ENCODE assay signal across 2 cellular contexts in the genomic region with DNA sequence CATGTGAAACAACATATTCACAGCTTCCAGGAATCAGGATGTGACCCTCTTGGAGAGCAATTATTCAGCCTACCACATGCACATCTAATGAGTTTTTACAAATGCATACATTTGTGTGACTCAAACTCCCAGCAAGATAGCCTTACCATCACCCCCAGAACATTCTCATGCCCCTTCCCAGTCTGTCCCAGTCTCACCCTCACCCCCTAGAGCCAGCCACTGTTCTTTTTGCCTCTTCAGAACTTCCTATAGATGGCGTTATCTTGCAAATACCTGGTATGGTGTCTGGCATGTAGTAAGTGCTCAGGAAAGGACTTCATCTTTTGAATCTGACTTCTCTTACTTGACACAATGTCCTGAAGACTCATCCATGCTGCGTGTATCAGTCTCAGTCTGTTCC.
TF ChIP-seq lines count a peak whose summit lies in the region.

No MANE protein-coding gene starts in this region.

TF ChIP-seq in HCT116, 20 proteins besides CTCF, POLR2A, EP300 and RAD21 (continued from another document):
- TF ChIP-seq, protein P1, sequence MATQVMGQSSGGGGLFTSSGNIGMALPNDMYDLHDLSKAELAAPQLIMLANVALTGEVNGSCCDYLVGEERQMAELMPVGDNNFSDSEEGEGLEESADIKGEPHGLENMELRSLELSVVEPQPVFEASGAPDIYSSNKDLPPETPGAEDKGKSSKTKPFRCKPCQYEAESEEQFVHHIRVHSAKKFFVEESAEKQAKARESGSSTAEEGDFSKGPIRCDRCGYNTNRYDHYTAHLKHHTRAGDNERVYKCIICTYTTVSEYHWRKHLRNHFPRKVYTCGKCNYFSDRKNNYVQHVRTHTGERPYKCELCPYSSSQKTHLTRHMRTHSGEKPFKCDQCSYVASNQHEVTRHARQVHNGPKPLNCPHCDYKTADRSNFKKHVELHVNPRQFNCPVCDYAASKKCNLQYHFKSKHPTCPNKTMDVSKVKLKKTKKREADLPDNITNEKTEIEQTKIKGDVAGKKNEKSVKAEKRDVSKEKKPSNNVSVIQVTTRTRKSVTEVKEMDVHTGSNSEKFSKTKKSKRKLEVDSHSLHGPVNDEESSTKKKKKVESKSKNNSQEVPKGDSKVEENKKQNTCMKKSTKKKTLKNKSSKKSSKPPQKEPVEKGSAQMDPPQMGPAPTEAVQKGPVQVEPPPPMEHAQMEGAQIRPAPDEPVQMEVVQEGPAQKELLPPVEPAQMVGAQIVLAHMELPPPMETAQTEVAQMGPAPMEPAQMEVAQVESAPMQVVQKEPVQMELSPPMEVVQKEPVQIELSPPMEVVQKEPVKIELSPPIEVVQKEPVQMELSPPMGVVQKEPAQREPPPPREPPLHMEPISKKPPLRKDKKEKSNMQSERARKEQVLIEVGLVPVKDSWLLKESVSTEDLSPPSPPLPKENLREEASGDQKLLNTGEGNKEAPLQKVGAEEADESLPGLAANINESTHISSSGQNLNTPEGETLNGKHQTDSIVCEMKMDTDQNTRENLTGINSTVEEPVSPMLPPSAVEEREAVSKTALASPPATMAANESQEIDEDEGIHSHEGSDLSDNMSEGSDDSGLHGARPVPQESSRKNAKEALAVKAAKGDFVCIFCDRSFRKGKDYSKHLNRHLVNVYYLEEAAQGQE (IDR thresholded peaks at IDR 0.05; ENCODE audit: low read depth) = no peak
- TF ChIP-seq EGR1 (IDR thresholded peaks at IDR 0.05; ENCODE audit: low read depth) = no peak
- no peak for TF ChIP-seq ZNF274 (IDR thresholded peaks at IDR 0.05; ENCODE audit: low read depth, low read length)
- no peak for TF ChIP-seq FOSL1 (IDR thresholded peaks at IDR 0.05; ENCODE audit: low read depth)
- TF ChIP-seq CBX3 (IDR thresholded peaks at IDR 0.05; ENCODE audit: low read depth) = no peak
- no peak for TF ChIP-seq ZFX (IDR thresholded peaks at IDR 0.05)
- TF ChIP-seq, protein P2, sequence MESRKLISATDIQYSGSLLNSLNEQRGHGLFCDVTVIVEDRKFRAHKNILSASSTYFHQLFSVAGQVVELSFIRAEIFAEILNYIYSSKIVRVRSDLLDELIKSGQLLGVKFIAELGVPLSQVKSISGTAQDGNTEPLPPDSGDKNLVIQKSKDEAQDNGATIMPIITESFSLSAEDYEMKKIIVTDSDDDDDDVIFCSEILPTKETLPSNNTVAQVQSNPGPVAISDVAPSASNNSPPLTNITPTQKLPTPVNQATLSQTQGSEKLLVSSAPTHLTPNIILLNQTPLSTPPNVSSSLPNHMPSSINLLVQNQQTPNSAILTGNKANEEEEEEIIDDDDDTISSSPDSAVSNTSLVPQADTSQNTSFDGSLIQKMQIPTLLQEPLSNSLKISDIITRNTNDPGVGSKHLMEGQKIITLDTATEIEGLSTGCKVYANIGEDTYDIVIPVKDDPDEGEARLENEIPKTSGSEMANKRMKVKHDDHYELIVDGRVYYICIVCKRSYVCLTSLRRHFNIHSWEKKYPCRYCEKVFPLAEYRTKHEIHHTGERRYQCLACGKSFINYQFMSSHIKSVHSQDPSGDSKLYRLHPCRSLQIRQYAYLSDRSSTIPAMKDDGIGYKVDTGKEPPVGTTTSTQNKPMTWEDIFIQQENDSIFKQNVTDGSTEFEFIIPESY (IDR thresholded peaks at IDR 0.05; ENCODE audit: extremely low read depth, insufficient replicate concordance, low read length) = no peak
- TF ChIP-seq, protein P3, sequence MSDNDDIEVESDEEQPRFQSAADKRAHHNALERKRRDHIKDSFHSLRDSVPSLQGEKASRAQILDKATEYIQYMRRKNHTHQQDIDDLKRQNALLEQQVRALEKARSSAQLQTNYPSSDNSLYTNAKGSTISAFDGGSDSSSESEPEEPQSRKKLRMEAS (IDR thresholded peaks at IDR 0.05) = no peak
- TF ChIP-seq POLR2AphosphoS5 (IDR thresholded peaks at IDR 0.05; ENCODE audit: low read depth, low read length) = no peak
- TF ChIP-seq CEBPB (IDR thresholded peaks at IDR 0.05; ENCODE audit: low read depth) = no peak
- TF ChIP-seq EZH2phosphoT487 (IDR thresholded peaks at IDR 0.05; ENCODE audit: borderline replicate concordance) = no peak

TF ChIP-seq in WTC11, 78 proteins besides CTCF, POLR2A, EP300 and RAD21 (continued from another document):
- TF ChIP-seq ZNF396 (CRISPR knock-in tag; IDR thresholded peaks at IDR 0.05; ENCODE audit: borderline replicate concordance) (no peak), NR1H2 (CRISPR knock-in tag; IDR thresholded peaks at IDR 0.05) (no peak), FOXK1 (CRISPR knock-in tag; IDR thresholded peaks at IDR 0.05) (no peak), ZNF138 (CRISPR knock-in tag; conservative IDR thresholded peaks at IDR 0.05) (no peak), ZNF121 (CRISPR knock-in tag; IDR thresholded peaks at IDR 0.05) (no peak), ATF1 (CRISPR knock-in tag; IDR thresholded peaks at IDR 0.05) (no peak), NFYB (CRISPR knock-in tag; conservative IDR thresholded peaks at IDR 0.05; ENCODE audit: low read depth) (no peak), ZNF263 (CRISPR knock-in tag; IDR thresholded peaks at IDR 0.05; ENCODE audit: low read depth) (no peak), ZNF219 (CRISPR knock-in tag; IDR thresholded peaks at IDR 0.05; ENCODE audit: borderline replicate concordance) (no peak), FOXJ3 (CRISPR knock-in tag; IDR thresholded peaks at IDR 0.05; ENCODE audit: borderline replicate concordance) (no peak)
- TF ChIP-seq, protein P3 (CRISPR knock-in tag; IDR thresholded peaks at IDR 0.05) = no peak
- TF ChIP-seq, protein P4, sequence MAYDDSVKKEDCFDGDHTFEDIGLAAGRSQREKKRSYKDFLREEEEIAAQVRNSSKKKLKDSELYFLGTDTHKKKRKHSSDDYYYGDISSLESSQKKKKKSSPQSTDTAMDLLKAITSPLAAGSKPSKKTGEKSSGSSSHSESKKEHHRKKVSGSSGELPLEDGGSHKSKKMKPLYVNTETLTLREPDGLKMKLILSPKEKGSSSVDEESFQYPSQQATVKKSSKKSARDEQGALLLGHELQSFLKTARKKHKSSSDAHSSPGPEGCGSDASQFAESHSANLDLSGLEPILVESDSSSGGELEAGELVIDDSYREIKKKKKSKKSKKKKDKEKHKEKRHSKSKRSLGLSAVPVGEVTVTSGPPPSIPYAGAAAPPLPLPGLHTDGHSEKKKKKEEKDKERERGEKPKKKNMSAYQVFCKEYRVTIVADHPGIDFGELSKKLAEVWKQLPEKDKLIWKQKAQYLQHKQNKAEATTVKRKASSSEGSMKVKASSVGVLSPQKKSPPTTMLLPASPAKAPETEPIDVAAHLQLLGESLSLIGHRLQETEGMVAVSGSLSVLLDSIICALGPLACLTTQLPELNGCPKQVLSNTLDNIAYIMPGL (CRISPR knock-in tag; IDR thresholded peaks at IDR 0.05) = no peak
- TF ChIP-seq, protein P5, sequence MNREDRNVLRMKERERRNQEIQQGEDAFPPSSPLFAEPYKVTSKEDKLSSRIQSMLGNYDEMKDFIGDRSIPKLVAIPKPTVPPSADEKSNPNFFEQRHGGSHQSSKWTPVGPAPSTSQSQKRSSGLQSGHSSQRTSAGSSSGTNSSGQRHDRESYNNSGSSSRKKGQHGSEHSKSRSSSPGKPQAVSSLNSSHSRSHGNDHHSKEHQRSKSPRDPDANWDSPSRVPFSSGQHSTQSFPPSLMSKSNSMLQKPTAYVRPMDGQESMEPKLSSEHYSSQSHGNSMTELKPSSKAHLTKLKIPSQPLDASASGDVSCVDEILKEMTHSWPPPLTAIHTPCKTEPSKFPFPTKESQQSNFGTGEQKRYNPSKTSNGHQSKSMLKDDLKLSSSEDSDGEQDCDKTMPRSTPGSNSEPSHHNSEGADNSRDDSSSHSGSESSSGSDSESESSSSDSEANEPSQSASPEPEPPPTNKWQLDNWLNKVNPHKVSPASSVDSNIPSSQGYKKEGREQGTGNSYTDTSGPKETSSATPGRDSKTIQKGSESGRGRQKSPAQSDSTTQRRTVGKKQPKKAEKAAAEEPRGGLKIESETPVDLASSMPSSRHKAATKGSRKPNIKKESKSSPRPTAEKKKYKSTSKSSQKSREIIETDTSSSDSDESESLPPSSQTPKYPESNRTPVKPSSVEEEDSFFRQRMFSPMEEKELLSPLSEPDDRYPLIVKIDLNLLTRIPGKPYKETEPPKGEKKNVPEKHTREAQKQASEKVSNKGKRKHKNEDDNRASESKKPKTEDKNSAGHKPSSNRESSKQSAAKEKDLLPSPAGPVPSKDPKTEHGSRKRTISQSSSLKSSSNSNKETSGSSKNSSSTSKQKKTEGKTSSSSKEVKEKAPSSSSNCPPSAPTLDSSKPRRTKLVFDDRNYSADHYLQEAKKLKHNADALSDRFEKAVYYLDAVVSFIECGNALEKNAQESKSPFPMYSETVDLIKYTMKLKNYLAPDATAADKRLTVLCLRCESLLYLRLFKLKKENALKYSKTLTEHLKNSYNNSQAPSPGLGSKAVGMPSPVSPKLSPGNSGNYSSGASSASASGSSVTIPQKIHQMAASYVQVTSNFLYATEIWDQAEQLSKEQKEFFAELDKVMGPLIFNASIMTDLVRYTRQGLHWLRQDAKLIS (CRISPR knock-in tag; IDR thresholded peaks at IDR 0.05; ENCODE audit: borderline replicate concordance) = no peak
TF ChIP-seq in WTC11: peak in this region for 0.
